2 cellular contexts compared by ENCODE assay signal in genomic region chr6:76823583-76823982, GRCh38.
DNase-seq lines count a peak whose midpoint lies in the region; FAIRE-seq lines count a peak whose summit lies in the region.
"Not testable (repeated sequence)": the region's sequence is repeated elsewhere in the genome, so short reads cannot be mapped to it uniquely, and the experiment has no call there.

No MANE protein-coding gene starts in this region.

- not testable (repeated sequence) for H3K4me1 ChIP-seq in small intestine (ENCODE audit: control insufficient read depth in 2 of 2, insufficient read depth in 1 of 2, low read depth in 1 of 2, low read length in 1 of 2)

- not testable (repeated sequence) for H3K9me3 ChIP-seq in small intestine (ENCODE audit: control insufficient read depth, low read depth)

- DNase-seq in HT-29 (ENCODE audit: low spot score): peak; percentile 19
- DNase-seq in small intestine: peak; percentile 65

- not testable (repeated sequence) for H3K27me3 ChIP-seq in small intestine (ENCODE audit: control insufficient read depth in 2 of 2, insufficient read depth in 2 of 2, low read length in 2 of 2)

- H3K27ac ChIP-seq in small intestine (ENCODE audit: low read depth in 1 of 2, low read length in 1 of 2): not testable (repeated sequence)

- 22 to 58% (median 35%) methylated on average over 6 of the region's 6 CpGs for WGBS in small intestine, 3 donors

- H3K4me3 ChIP-seq in small intestine (ENCODE audit: low read depth in 1 of 2, low read length in 2 of 2): not testable (repeated sequence)

- not testable (repeated sequence) for H3K36me3 ChIP-seq in small intestine (ENCODE audit: control insufficient read depth in 2 of 2, insufficient read depth in 2 of 2, low read length in 2 of 2)

- FAIRE-seq in small intestine (lab: Jason Lieb, UNC): not testable (repeated sequence)
